12 cellular contexts compared by ENCODE assay signal in genomic region chr6:27616313-27617045, GRCh38.
DNase-seq lines count a peak whose midpoint lies in the region; ATAC-seq, FAIRE-seq and TF ChIP-seq lines count a peak whose summit lies in the region.
"Had no signal": no experiment of that assay in that cellular context is flagged by ENCODE, and none has a peak within 500 bp of the region (broad histone marks: within the 10 kb centered on the region; RNA-seq: fewer than 3 reads in every experiment).

No MANE protein-coding gene starts in this region.

- H3K9ac ChIP-seq in K562 (ENCODE audit: insufficient read depth in 1 of 2, low read depth in 2 of 2, low read length in 2 of 2): peak overlapping the region; percentile 55 to 74; a peak in 3 of 4 replicates
- H3K9ac ChIP-seq in mesendoderm (ENCODE audit: low read length): peak overlapping the region; percentile 81

- H3K36me3 Mint-ChIP-seq in HFFc6 (ENCODE audit: low read depth): no peaks in the 10 kb centered on the region
- H3K36me3 Mint-ChIP-seq: memory B cell had no signal

- no peak overlapping the region for H4K5ac ChIP-seq in mesendoderm (ENCODE audit: low read length)

- no peaks in the 10 kb centered on the region for H3K9me3 Mint-ChIP-seq in HFFc6

- no peak for TF ChIP-seq POLR2A in K562 (conservative IDR thresholded peaks at IDR 0.05)

- no peaks in the 10 kb centered on the region for H3K36me3 ChIP-seq in BE2C
- no peaks in the 10 kb centered on the region for H3K36me3 ChIP-seq in K562 (ENCODE audit: control insufficient read depth, insufficient read depth, low read length)
- H3K36me3 ChIP-seq in mesendoderm (ENCODE audit: control insufficient read depth, insufficient read depth, low read length): no peaks in the 10 kb centered on the region

- in situ Hi-C loops in K562 (cut with MboI): no loop called here

- no peaks in the 10 kb centered on the region for H4K20me1 ChIP-seq in K562 (replicated peaks; ENCODE audit: control insufficient read depth, insufficient read depth, low read length)

- intact Hi-C loops in K562 (cut with micrococcal nuclease): loop anchor here (1.0 to 2.0 kb wide), 3 partner anchors 55 to 136 kb away; no protein-coding TSS in a partner anchor

- POLR2A ChIA-PET in K562 (lab: Yijun Ruan, JAX): interaction anchor here (0.6 to 2.7 kb wide), 15 partner anchors 11 to 1411 kb away, joined by 3 to 17 read pairs (median 4); a partner anchor contains a TSS

- no peak overlapping the region for H3K4ac ChIP-seq in mesendoderm (ENCODE audit: low read depth, low read length)

- 6% methylated on average over 6 of the region's 6 CpGs for WGBS in K562 (ENCODE audit: insufficient coverage, low coverage, missing lambda C conversion rate)
- no CpG with 5 or more reads among the region's 6 CpGs for WGBS in mesendoderm (ENCODE audit: extremely low coverage, insufficient coverage, low lambda C conversion rate)

- H3K18ac ChIP-seq in mesendoderm (ENCODE audit: low read length): no peak overlapping the region

- H3K9me3 ChIP-seq in BE2C (no peaks in the 10 kb centered on the region), K562 (replicated peaks; ENCODE audit: control insufficient read depth, insufficient read depth, low read depth, low read length) (no peaks in the 10 kb centered on the region)

- no peak overlapping the region for H2BK5ac ChIP-seq in mesendoderm (ENCODE audit: low read length)

- H3K79me2 ChIP-seq in K562 (ENCODE audit: control insufficient read depth, insufficient read depth, low read length) (no peaks in the 10 kb centered on the region), mesendoderm (ENCODE audit: control insufficient read depth, insufficient read depth, low read length) (no peaks in the 10 kb centered on the region)

- H2BK15ac ChIP-seq in mesendoderm (replicated peaks; ENCODE audit: low read depth): no peak overlapping the region

- peak overlapping the region; percentile 95 for H2AFZ ChIP-seq in K562 (ENCODE audit: low read depth, low read length)

- H3K4me2 ChIP-seq in K562 (ENCODE audit: insufficient read depth, low read length) (peak overlapping the region; percentile 89), mesendoderm (ENCODE audit: low read length) (peak overlapping the region; percentile 39)

- H4K8ac ChIP-seq in mesendoderm (ENCODE audit: low read depth, low read length): no peak overlapping the region

- 0 out of 4 replicates have a peak, but pooled peaks of 1 of the 2 experiments have one; percentile 5 for TF ChIP-seq RAD21 in K562 (CRISPR knock-in tag; conservative IDR thresholded peaks at IDR 0.05 in 1 of 2, IDR thresholded peaks at IDR 0.05 in 1 of 2)

- TF ChIP-seq CTCF in BE2C (IDR thresholded peaks at IDR 0.05; ENCODE audit: low read depth, low read length) (no peak), HFFc6 (IDR thresholded peaks at IDR 0.05) (no peak), K562 (IDR thresholded peaks at IDR 0.05 in 2 of 3, conservative IDR thresholded peaks at IDR 0.05 in 1 of 3; ENCODE audit: insufficient read depth in 2 of 3, low read depth in 1 of 3, low read length in 3 of 3) (no peak)

- peak overlapping the region; percentile 93 for H3K4me3 Mint-ChIP-seq in HFFc6
- H3K4me3 Mint-ChIP-seq: memory B cell, T-helper 17 cell had no signal

- ATAC-seq in K562 (peak; percentile 57), GM19463 (IDR thresholded peaks at IDR 0.05; ENCODE audit: unreplicated experiment) (no peak), GM21825 (IDR thresholded peaks at IDR 0.05; ENCODE audit: unreplicated experiment) (no peak)
- ATAC-seq: T-helper 17 cell had no signal

- H3K27me3 Mint-ChIP-seq in HFFc6 (ENCODE audit: insufficient read depth): peaks cover 13% of the 10 kb centered on the region

- H3K4me1 ChIP-seq in BE2C (no peaks in the 10 kb centered on the region), K562 (replicated peaks in 1 of 2; ENCODE audit: control insufficient read depth in 2 of 2, insufficient read depth in 2 of 2, low read length in 2 of 2) (peaks cover 5 to 20% of the 10 kb centered on the region in 2 experiments; a peak in 4 of 5 replicates), mesendoderm (ENCODE audit: control insufficient read depth, low read depth, low read length) (no peaks in the 10 kb centered on the region)

- H2BK120ac ChIP-seq in mesendoderm (ENCODE audit: low read depth, low read length): no peak overlapping the region

- no TSS peak for BruUV-seq in K562 (replicated peaks; lab: Mats Ljungman, UMichigan)

- peaks cover 18% of the 10 kb centered on the region for H3K4me1 Mint-ChIP-seq in HFFc6 (ENCODE audit: low read depth)

- H3K79me1 ChIP-seq in mesendoderm (ENCODE audit: low read length): no peaks in the 10 kb centered on the region

- TF ChIP-seq EP300 in K562 (IDR thresholded peaks at IDR 0.05; ENCODE audit: low read length): peak; percentile 43

- no peak for DNase-seq in BE2C
- no peak for DNase-seq in HFFc6
- DNase-seq in K562 (ENCODE audit: extremely low read depth in 1 of 4, low spot score in 3 of 4): peak in 2 of 4 experiments; percentile 56 to 79
- DNase-seq in mesendoderm: no peak
- no peak for DNase-seq in NCI-H2196 treated with DMSO at 0.1 percent for 48 hours (lab: John Stamatoyannopoulos, UW; ENCODE audit: unreplicated experiment)
- DNase-seq in HCEC 1CT: no peak
- DNase-seq: DMS53, NCI-H526, T-helper 17 cell had no signal

- no peaks in the 10 kb centered on the region for H3K27me3 ChIP-seq in BE2C
- no peaks in the 10 kb centered on the region for H3K27me3 ChIP-seq in K562 (ENCODE audit: control insufficient read depth in 2 of 2, insufficient read depth in 2 of 2, low read length in 2 of 2)
- H3K27me3 ChIP-seq in mesendoderm (ENCODE audit: insufficient read depth, low read length, poor library complexity): no peaks in the 10 kb centered on the region

- no peak overlapping the region for H2AK5ac ChIP-seq in mesendoderm (ENCODE audit: low read length)

- H3K27ac Mint-ChIP-seq in HFFc6: no peak overlapping the region
- H3K27ac Mint-ChIP-seq: memory B cell, T-helper 17 cell had no signal

- CTCF ChIA-PET in K562 (lab: Yijun Ruan, JAX; ENCODE audit: low intra/inter-chr PET ratio): interaction anchor here (1.5 to 1.7 kb wide), 2 partner anchors 137 to 428 kb away, joined by 3 to 5 read pairs; no protein-coding TSS in a partner anchor

- H3K27ac ChIP-seq in K562 (ENCODE audit: extremely low read depth, low read depth, low read length): peak overlapping the region; percentile 13; the same call in 2 of the 3 replicates
- H3K27ac ChIP-seq in mesendoderm (ENCODE audit: low read depth, low read length): no peak overlapping the region

- no peaks in the 10 kb centered on the region for H3K9me1 ChIP-seq in K562 (ENCODE audit: control insufficient read depth, insufficient read depth, low read length)

- peak; percentile 77 for FAIRE-seq in K562 (lab: Jason Lieb, UNC)

- H3K56ac ChIP-seq in mesendoderm (ENCODE audit: low read length): peak overlapping the region; percentile 75

- H3K4me3 ChIP-seq in BE2C (ENCODE audit: low read depth, low read length) (peak overlapping the region; percentile 89), K562 (peak overlapping the region; percentile 53), mesendoderm (ENCODE audit: low read length) (no peak overlapping the region)

- H3K23ac ChIP-seq in mesendoderm (ENCODE audit: low read length): no peak overlapping the region

TF ChIP-seq in K562, 482 proteins besides CTCF, POLR2A, EP300 and RAD21 (continues in another document):
- TF ChIP-seq MTA2 (IDR thresholded peaks at IDR 0.05; ENCODE audit: low read depth) (peak; percentile 57; the same call in 1 of the 2 replicates), DPF2 (IDR thresholded peaks at IDR 0.05) (peak; percentile 76), CAMTA2 (CRISPR knock-in tag; conservative IDR thresholded peaks at IDR 0.05) (no peak), NONO (IDR thresholded peaks at IDR 0.05; ENCODE audit: low read depth in 2 of 2, low read length in 1 of 2) (no peak), MEF2D (tag; conservative IDR thresholded peaks at IDR 0.05; ENCODE audit: low read depth) (no peak), KDM1A (IDR thresholded peaks at IDR 0.05) (peak in 1 of 2 experiments; percentile 33; a peak in 1 of 4 replicates), MYNN (IDR thresholded peaks at IDR 0.05) (no peak), MYNN (CRISPR knock-in tag; IDR thresholded peaks at IDR 0.05) (no peak), RBM22 (IDR thresholded peaks at IDR 0.05; ENCODE audit: low read depth, low read length, poor library complexity, severe bottlenecking) (no peak), PRDM10 (IDR thresholded peaks at IDR 0.05; ENCODE audit: partially characterized antibody) (no peak), ZNF79 (CRISPR knock-in tag; IDR thresholded peaks at IDR 0.05; ENCODE audit: low read depth) (no peak), SUPT5H (IDR thresholded peaks at IDR 0.05) (no peak), FOXK1 (CRISPR knock-in tag; IDR thresholded peaks at IDR 0.05; ENCODE audit: borderline replicate concordance) (no peak), TCF3 (CRISPR knock-in tag; IDR thresholded peaks at IDR 0.05) (peak; percentile 81), ZFX (CRISPR knock-in tag; IDR thresholded peaks at IDR 0.05) (0 out of 2 replicates have a peak, but pooled peaks have one; percentile 40), RFX7 (CRISPR knock-in tag; IDR thresholded peaks at IDR 0.05) (no peak), SLC30A9 (CRISPR knock-in tag; IDR thresholded peaks at IDR 0.05) (no peak)
